In the genomic region with DNA sequence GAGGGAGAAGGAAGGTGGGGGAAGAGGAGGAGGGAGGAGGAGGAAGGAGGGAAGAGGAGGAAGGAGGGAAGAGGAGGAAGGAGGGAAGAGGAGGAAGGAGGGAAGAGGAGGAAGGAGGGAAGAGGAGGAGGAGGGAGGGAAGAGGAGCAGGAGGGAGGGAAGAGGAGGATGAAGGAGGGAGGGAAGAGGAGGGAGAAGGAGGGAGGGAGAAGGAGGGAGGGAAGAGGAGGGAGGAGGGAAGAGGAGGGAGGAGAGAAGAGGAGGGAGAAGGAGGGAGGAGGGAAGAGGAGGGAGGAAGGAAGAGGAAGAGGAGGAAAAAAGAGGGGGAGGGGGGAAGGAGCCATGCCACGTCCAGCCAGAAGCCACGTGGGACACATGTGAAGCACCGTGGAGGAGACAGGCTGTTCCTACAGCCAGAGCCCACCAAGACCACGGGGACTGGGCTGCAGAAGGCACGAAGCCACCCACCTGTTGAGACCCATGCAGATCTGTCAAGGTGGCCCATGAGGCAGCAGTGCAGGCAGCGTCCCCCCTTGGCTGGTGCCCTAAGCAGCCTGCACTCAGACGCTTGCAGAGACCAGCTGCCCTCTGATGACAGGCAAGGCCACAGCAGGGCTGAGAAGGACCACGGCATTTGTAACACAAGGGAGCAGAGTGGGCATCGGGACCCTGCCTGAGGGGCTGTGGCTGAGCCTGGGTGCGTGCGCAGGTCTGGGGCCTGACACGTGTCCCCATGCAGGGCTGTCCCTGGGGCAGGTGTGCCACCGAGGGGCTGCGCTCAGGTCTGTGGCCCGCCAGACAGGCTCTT, we compare ENCODE assay signal across 1 cellular context.
TF ChIP-seq lines count a peak whose summit lies in the region.

No MANE protein-coding gene starts in this region.

TF ChIP-seq in H1, 55 proteins besides CTCF, POLR2A, EP300 and RAD21:
- TF ChIP-seq SRF (IDR thresholded peaks at IDR 0.05; ENCODE audit: low read depth, low read length) (no peak), CEBPB (IDR thresholded peaks at IDR 0.05; ENCODE audit: low read depth, low read length) (no peak), SP2 (IDR thresholded peaks at IDR 0.05; ENCODE audit: low read length) (no peak), JUN (IDR thresholded peaks at IDR 0.05; ENCODE audit: low read depth, low read length) (no peak), CHD2 (IDR thresholded peaks at IDR 0.05; ENCODE audit: low read length) (no peak), EGR1 (IDR thresholded peaks at IDR 0.05; ENCODE audit: borderline replicate concordance, low read depth, low read length) (no peak), TAF7 (optimal IDR thresholded peaks at IDR 0.05; ENCODE audit: borderline replicate concordance, low read depth, low read length) (no peak), TAF1 (IDR thresholded peaks at IDR 0.05; ENCODE audit: low read depth, low read length) (no peak), NRF1 (IDR thresholded peaks at IDR 0.05; ENCODE audit: low read depth, low read length) (no peak), SP4 (IDR thresholded peaks at IDR 0.05; ENCODE audit: low read length) (no peak), TBP (IDR thresholded peaks at IDR 0.05; ENCODE audit: low read depth, low read length) (no peak), KDM5A (IDR thresholded peaks at IDR 0.05; ENCODE audit: low read length) (no peak), BCL11A (IDR thresholded peaks at IDR 0.05; ENCODE audit: low read depth in 2 of 2, low read length in 2 of 2) (no peak), EZH2 (IDR thresholded peaks at IDR 0.05; ENCODE audit: low read depth, low read length, severe bottlenecking) (no peak)
- TF ChIP-seq, protein P1, sequence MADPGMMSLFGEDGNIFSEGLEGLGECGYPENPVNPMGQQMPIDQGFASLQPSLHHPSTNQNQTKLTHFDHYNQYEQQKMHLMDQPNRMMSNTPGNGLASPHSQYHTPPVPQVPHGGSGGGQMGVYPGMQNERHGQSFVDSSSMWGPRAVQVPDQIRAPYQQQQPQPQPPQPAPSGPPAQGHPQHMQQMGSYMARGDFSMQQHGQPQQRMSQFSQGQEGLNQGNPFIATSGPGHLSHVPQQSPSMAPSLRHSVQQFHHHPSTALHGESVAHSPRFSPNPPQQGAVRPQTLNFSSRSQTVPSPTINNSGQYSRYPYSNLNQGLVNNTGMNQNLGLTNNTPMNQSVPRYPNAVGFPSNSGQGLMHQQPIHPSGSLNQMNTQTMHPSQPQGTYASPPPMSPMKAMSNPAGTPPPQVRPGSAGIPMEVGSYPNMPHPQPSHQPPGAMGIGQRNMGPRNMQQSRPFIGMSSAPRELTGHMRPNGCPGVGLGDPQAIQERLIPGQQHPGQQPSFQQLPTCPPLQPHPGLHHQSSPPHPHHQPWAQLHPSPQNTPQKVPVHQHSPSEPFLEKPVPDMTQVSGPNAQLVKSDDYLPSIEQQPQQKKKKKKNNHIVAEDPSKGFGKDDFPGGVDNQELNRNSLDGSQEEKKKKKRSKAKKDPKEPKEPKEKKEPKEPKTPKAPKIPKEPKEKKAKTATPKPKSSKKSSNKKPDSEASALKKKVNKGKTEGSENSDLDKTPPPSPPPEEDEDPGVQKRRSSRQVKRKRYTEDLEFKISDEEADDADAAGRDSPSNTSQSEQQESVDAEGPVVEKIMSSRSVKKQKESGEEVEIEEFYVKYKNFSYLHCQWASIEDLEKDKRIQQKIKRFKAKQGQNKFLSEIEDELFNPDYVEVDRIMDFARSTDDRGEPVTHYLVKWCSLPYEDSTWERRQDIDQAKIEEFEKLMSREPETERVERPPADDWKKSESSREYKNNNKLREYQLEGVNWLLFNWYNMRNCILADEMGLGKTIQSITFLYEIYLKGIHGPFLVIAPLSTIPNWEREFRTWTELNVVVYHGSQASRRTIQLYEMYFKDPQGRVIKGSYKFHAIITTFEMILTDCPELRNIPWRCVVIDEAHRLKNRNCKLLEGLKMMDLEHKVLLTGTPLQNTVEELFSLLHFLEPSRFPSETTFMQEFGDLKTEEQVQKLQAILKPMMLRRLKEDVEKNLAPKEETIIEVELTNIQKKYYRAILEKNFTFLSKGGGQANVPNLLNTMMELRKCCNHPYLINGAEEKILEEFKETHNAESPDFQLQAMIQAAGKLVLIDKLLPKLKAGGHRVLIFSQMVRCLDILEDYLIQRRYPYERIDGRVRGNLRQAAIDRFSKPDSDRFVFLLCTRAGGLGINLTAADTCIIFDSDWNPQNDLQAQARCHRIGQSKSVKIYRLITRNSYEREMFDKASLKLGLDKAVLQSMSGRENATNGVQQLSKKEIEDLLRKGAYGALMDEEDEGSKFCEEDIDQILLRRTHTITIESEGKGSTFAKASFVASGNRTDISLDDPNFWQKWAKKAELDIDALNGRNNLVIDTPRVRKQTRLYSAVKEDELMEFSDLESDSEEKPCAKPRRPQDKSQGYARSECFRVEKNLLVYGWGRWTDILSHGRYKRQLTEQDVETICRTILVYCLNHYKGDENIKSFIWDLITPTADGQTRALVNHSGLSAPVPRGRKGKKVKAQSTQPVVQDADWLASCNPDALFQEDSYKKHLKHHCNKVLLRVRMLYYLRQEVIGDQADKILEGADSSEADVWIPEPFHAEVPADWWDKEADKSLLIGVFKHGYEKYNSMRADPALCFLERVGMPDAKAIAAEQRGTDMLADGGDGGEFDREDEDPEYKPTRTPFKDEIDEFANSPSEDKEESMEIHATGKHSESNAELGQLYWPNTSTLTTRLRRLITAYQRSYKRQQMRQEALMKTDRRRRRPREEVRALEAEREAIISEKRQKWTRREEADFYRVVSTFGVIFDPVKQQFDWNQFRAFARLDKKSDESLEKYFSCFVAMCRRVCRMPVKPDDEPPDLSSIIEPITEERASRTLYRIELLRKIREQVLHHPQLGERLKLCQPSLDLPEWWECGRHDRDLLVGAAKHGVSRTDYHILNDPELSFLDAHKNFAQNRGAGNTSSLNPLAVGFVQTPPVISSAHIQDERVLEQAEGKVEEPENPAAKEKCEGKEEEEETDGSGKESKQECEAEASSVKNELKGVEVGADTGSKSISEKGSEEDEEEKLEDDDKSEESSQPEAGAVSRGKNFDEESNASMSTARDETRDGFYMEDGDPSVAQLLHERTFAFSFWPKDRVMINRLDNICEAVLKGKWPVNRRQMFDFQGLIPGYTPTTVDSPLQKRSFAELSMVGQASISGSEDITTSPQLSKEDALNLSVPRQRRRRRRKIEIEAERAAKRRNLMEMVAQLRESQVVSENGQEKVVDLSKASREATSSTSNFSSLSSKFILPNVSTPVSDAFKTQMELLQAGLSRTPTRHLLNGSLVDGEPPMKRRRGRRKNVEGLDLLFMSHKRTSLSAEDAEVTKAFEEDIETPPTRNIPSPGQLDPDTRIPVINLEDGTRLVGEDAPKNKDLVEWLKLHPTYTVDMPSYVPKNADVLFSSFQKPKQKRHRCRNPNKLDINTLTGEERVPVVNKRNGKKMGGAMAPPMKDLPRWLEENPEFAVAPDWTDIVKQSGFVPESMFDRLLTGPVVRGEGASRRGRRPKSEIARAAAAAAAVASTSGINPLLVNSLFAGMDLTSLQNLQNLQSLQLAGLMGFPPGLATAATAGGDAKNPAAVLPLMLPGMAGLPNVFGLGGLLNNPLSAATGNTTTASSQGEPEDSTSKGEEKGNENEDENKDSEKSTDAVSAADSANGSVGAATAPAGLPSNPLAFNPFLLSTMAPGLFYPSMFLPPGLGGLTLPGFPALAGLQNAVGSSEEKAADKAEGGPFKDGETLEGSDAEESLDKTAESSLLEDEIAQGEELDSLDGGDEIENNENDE (IDR thresholded peaks at IDR 0.05; ENCODE audit: insufficient replicate concordance, low read length) = no peak
- TF ChIP-seq, protein P2, sequence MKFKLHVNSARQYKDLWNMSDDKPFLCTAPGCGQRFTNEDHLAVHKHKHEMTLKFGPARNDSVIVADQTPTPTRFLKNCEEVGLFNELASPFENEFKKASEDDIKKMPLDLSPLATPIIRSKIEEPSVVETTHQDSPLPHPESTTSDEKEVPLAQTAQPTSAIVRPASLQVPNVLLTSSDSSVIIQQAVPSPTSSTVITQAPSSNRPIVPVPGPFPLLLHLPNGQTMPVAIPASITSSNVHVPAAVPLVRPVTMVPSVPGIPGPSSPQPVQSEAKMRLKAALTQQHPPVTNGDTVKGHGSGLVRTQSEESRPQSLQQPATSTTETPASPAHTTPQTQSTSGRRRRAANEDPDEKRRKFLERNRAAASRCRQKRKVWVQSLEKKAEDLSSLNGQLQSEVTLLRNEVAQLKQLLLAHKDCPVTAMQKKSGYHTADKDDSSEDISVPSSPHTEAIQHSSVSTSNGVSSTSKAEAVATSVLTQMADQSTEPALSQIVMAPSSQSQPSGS (IDR thresholded peaks at IDR 0.05; ENCODE audit: low read length) = no peak
